Comparison of ENCODE assay signal across 34 cellular contexts in the genomic region with DNA sequence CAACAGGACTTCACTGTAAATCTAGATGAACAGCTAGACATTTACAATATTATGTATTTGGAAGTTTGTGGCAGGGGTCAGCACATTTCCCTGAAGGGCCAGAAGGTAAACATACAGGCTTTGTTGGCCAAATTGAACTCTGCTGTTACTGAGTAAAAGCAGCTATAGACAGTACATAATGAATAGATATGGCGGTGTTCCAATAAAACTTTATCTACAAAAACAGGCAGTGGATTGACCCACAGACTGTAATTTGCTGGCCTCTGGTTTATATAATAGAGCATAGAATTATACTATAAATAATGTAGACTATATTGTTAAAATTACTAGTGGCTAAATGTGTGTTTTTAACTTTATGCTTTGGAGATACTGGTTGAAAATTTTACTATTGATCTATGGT. TPM values are rescaled to one million over a fixed set of nuclear protein-coding genes. Genes with fewer than 3 reads are reported as not detected.
"Had no signal": no experiment of that assay in that cellular context is flagged by ENCODE, and none has a peak within 500 bp of the region (broad histone marks: within the 10 kb centered on the region; RNA-seq: fewer than 3 reads in every experiment).

No MANE protein-coding gene starts in this region.

- ATAC-seq: effector memory CD8-positive, alpha-beta T cell; esophagus mucosa; gastrocnemius medialis; heart right ventricle; left colon; left lung; left ventricle myocardium superior; lower lobe of right lung; mucosa of descending colon had no signal

- DNase-seq: colonic mucosa; cortex of kidney; effector CD8-positive, alpha-beta T cell; effector memory CD8-positive, alpha-beta T cell; endodermal cell; erythroblast; esophagus squamous epithelium; foreskin fibroblast; foreskin melanocyte; gastrocnemius medialis; glutamatergic neuron; head of caudate nucleus; heart right ventricle; hypothalamus; immature natural killer cell; islet precursor cell; kidney; kidney glomerular epithelial cell; left colon; left lung; left ventricle myocardium superior; lower lobe of right lung; mesenchymal stem cell; mucosa of descending colon; naive B cell had no signal

- H3K4me1 ChIP-seq: colonic mucosa, esophagus squamous epithelium, gastrocnemius medialis, heart right ventricle, left lung, lower lobe of right lung had no signal

- H3K27ac ChIP-seq: colonic mucosa, epithelial cell of prostate, esophagus squamous epithelium, gastrocnemius medialis, heart right ventricle, left lung, lower lobe of right lung had no signal

- H3K27me3 ChIP-seq: colonic mucosa, esophagus squamous epithelium, gastrocnemius medialis, left lung had no signal

- H3K9me3 ChIP-seq: colonic mucosa, gastrocnemius medialis, lower lobe of right lung, mucosa of descending colon had no signal

- H3K36me3 ChIP-seq: colonic mucosa, esophagus squamous epithelium, gastrocnemius medialis, heart right ventricle, left lung, lower lobe of right lung had no signal

- H3K4me3 ChIP-seq: colonic mucosa, esophagus squamous epithelium, gastrocnemius medialis, heart right ventricle, left lung, lower lobe of right lung, mucosa of descending colon had no signal

RNA-seq across cellular contexts. Expression of gene SERPINA10, which starts 25.7 kb away (rescaled TPM):
- total RNA-seq: dermis microvascular lymphatic vessel endothelial cell, endodermal cell, esophagus mucosa, esophagus squamous epithelium, glomerular endothelial cell, heart right ventricle, kidney, left lung, left ventricle myocardium superior, lower leg skin, lower lobe of right lung, lung microvascular endothelial cell, mesenteric fat pad, mesothelial cell of epicardium, myocyte had no signal
- polyA plus RNA-seq: heart right ventricle, immature natural killer cell had no signal

RNA-seq across cellular contexts. Expression of gene SERPINA6, which starts 55.8 kb away (rescaled TPM):
- total RNA-seq: dermis microvascular lymphatic vessel endothelial cell, endodermal cell, esophagus mucosa, esophagus squamous epithelium, glomerular endothelial cell, heart right ventricle, left lung, left ventricle myocardium superior, lower leg skin, lung microvascular endothelial cell, mesenteric fat pad, mesothelial cell of epicardium, myocyte had no signal
- polyA plus RNA-seq: heart right ventricle, immature natural killer cell had no signal
